Comparison of ENCODE assay signal across 3 cellular contexts in the genomic region with DNA sequence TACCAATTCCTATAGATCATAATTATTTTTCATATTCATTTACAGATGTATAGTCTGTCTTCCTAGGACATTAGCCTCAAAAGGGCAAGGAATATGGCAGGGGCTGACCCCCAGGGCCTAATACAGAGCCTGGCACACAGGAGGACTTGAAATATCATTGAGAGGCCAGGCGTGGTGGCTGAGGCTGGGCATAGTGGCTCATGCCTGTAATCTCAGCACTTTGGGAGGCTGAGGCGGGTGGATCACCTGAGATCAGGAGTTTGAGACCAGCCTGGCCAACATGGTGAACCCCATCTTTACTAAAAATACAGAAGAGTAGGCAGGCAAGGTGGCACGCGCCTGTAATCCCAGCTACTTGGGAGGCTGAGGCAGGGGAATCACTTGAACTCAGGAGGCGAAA. TPM values are rescaled to one million over a fixed set of nuclear protein-coding genes. Genes with fewer than 3 reads are reported as not detected.
"Had no signal": no experiment of that assay in that cellular context is flagged by ENCODE, and none has a peak within 500 bp of the region (broad histone marks: within the 10 kb centered on the region; RNA-seq: fewer than 3 reads in every experiment).

No MANE protein-coding gene starts in this region.

RNA-seq across cellular contexts. Expression of a gene that starts 57.6 kb away (rescaled TPM):
- total RNA-seq: LHCN-M2, M059J, MCF 10A had no signal
